13 cellular contexts compared by ENCODE assay signal in the genomic region with DNA sequence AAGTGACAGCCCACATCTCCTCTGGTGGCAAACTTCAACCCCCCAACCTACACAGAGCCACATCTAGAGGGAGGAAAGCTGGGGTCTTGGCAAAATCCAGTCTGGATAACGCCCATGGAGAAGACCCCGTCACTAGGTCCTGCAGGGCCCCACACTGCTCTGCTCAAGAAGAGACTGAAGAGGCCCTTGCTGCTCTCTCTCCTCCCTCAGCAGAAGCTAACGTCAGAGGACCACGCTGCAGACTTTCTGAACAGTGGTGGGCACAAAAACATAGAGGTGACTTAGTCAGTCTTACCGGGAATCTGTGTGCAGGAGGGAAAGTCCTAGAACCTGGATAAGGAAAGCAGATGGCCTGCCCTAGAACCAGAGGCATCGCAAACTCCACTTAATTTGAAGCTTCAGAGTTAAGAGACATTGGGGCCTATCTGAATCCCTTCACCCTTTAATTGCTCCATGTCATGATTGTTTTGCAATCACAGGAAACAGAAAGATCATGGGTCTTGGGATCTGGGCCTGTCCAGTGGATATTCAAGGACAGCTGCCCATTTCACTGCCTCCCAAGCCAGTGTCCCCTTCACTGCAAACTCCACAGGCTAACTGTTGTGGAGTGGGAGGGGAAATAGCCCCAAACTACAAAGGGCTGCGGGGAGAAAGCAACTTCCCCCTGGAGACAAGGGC. TPM values are rescaled to one million over a fixed set of nuclear protein-coding genes. Genes with fewer than 3 reads are reported as not detected.
A peak's percentile ranks its signal among the peaks of the same experiment; 100 is the strongest.
DNase-seq lines count a peak whose midpoint lies in the region; ATAC-seq and TF ChIP-seq lines count a peak whose summit lies in the region.
"Had no signal": no experiment of that assay in that cellular context is flagged by ENCODE, and none has a peak within 500 bp of the region (broad histone marks: within the 10 kb centered on the region; RNA-seq: fewer than 3 reads in every experiment).

No MANE protein-coding gene starts in this region.

- WGBS in esophagus squamous epithelium, 2 donors = 83 to 86% methylated on average over 3 to 4 of the region's 7 CpGs
- WGBS in right lobe of liver (ENCODE audit: insufficient coverage, low coverage, low lambda C conversion rate, missing lambda C conversion rate) = 93% methylated on average over 6 of the region's 7 CpGs

- no peak for DNase-seq in CD4-positive, alpha-beta T cell
- DNase-seq in esophagus squamous epithelium (lab: John Stamatoyannopoulos, UW) (no peak), sciatic nerve (ENCODE audit: low spot score) (no peak), NCI-H1092 (lab: John Stamatoyannopoulos, UW) (no peak), right lobe of liver (no peak), NCI-H1436 (lab: John Stamatoyannopoulos, UW) (no peak)
- DNase-seq: activated CD8-positive, alpha-beta memory T cell treated with anti-CD3 and anti-CD28 coated beads for 24 hours; kidney glomerular epithelial cell; NCI-H187; stimulated activated CD4-positive, alpha-beta T cell treated with anti-CD3 and anti-CD28 coated beads, Interleukin-15, amount 100 ng/mL, for 24 hours; testis had no signal

- intact Hi-C loops in CD4-positive, alpha-beta T cell (cut with DNase I, micrococcal nuclease) = no loop called here
- intact Hi-C loops in esophagus squamous epithelium (cut with DNase I) (no loop called here), sciatic nerve (cut with DNase I) (no loop called here), right lobe of liver (cut with DNase I) (no loop called here)

- H3K4me1 ChIP-seq in esophagus squamous epithelium (peaks cover 18 to 53% (median 26%) of the 10 kb centered on the region in 3 donors), right lobe of liver (peaks cover 0 to 10% (median 0%) of the 10 kb centered on the region in 4 donors)

- H3K9me3 ChIP-seq in CD4-positive, alpha-beta T cell (ENCODE audit: control insufficient read depth, low read length) = no peaks in the 10 kb centered on the region
- H3K9me3 ChIP-seq in esophagus squamous epithelium (no peaks in the 10 kb centered on the region), right lobe of liver (no peaks in the 10 kb centered on the region)
- H3K9me3 ChIP-seq: testis had no signal

- no peaks in the 10 kb centered on the region for H3K9me3 Mint-ChIP-seq in CD4-positive, alpha-beta T cell

- ATAC-seq in CD4-positive, alpha-beta T cell (ENCODE audit: poor library complexity) = no peak
- ATAC-seq in sciatic nerve = peak; percentile 29
- no peak for ATAC-seq in right lobe of liver
- ATAC-seq in HG03135 (IDR thresholded peaks at IDR 0.05; ENCODE audit: unreplicated experiment) = no peak

- no peak for TF ChIP-seq POLR2A in esophagus squamous epithelium (IDR thresholded peaks at IDR 0.05)
- TF ChIP-seq POLR2A in right lobe of liver (IDR thresholded peaks at IDR 0.05) = no peak

- peaks cover 68% of the 10 kb centered on the region for H3K27me3 ChIP-seq in CD4-positive, alpha-beta T cell (ENCODE audit: control insufficient read depth, insufficient read depth, low read length)
- H3K27me3 ChIP-seq in esophagus squamous epithelium = peaks cover 0 to 50% (median 0%) of the 10 kb centered on the region in 4 donors
- peaks cover 0 to 6% of the 10 kb centered on the region in 2 donors for H3K27me3 ChIP-seq in right lobe of liver
- H3K27me3 ChIP-seq: testis had no signal

- H3K27ac Mint-ChIP-seq in CD4-positive, alpha-beta T cell = no peak overlapping the region

- H3K4me3 ChIP-seq in WI38 (ENCODE audit: low read depth, low read length) (peak overlapping the region; percentile 87), esophagus squamous epithelium (peak overlapping the region in 3 of 4 donors; percentile 49 to 81 (median 57)), right lobe of liver (no peak overlapping the region)
- H3K4me3 ChIP-seq: testis had no signal

- POLR2A ChIA-PET in CD4-positive, alpha-beta T cell (lab: Charles Lee) = no interaction called here

- H3K4me3 Mint-ChIP-seq in CD4-positive, alpha-beta T cell = peak overlapping the region; percentile 7

- H3K36me3 ChIP-seq in esophagus squamous epithelium = peaks cover 0 to 2% (median 0%) of the 10 kb centered on the region in 3 donors
- no peaks in the 10 kb centered on the region for H3K36me3 ChIP-seq in right lobe of liver

- no peak for TF ChIP-seq CTCF in CD4-positive, alpha-beta T cell (IDR thresholded peaks at IDR 0.05)
- TF ChIP-seq CTCF in WI38 (IDR thresholded peaks at IDR 0.05; ENCODE audit: low read depth, low read length) (no peak), esophagus squamous epithelium (IDR thresholded peaks at IDR 0.05) (no peak), right lobe of liver (IDR thresholded peaks at IDR 0.05) (no peak)

- CTCF ChIA-PET in CD4-positive, alpha-beta T cell (lab: Charles Lee) = no interaction called here

- peaks cover 91% of the 10 kb centered on the region for H3K27me3 Mint-ChIP-seq in CD4-positive, alpha-beta T cell

- peaks cover 12% of the 10 kb centered on the region for H3K4me1 Mint-ChIP-seq in CD4-positive, alpha-beta T cell (ENCODE audit: low read depth)

- H3K36me3 Mint-ChIP-seq in CD4-positive, alpha-beta T cell (ENCODE audit: low read depth) = no peaks in the 10 kb centered on the region

- H3K27ac ChIP-seq in CD4-positive, alpha-beta T cell (ENCODE audit: low read depth, low read length) = no peak overlapping the region
- H3K27ac ChIP-seq in esophagus squamous epithelium (peak overlapping the region in 3 of 4 donors; percentile 70 to 79 (median 77)), right lobe of liver (no peak overlapping the region)
- H3K27ac ChIP-seq: testis had no signal

RNA-seq across cellular contexts. Expression of a gene that starts 1.7 kb away (rescaled TPM):
- under 1 TPM; 0.61 to 0.71 TPM for total RNA-seq in CD4-positive, alpha-beta T cell
- 100 to 1,000 TPM in 1 of 4 donors, 10 to 100 TPM in 3; 24.8 to 112 (median 44.5) TPM for total RNA-seq in esophagus squamous epithelium
- total RNA-seq in sciatic nerve = 201 TPM
- 10 to 100 TPM in 2 of 6 experiments, 1 to 10 TPM in 4; 3.0 to 16.9 (median 5.5) TPM for total RNA-seq in right lobe of liver

Comparison
In these comparisons a context has a peak if more than half of its experiments do, and no peak if none do; other contexts are left out.
1. H3K27ac ChIP-seq: peak in esophagus squamous epithelium (3 of 4); none in CD4-positive, alpha-beta T cell (single experiment) and right lobe of liver (0 of 3).
2. H3K4me3 ChIP-seq: peak in WI38 (single experiment) and esophagus squamous epithelium (3 of 4); none in right lobe of liver (0 of 3).